In genomic region chr7:55557666-55558188, GRCh38 we compare ENCODE assay signal across 10 cellular contexts. TPM values are rescaled to one million over a fixed set of nuclear protein-coding genes. Genes with fewer than 3 reads are reported as not detected.
DNase-seq lines count a peak whose midpoint lies in the region; ATAC-seq lines count a peak whose summit lies in the region.
"Had no signal": no experiment of that assay in that cellular context is flagged by ENCODE, and none has a peak within 500 bp of the region (broad histone marks: within the 10 kb centered on the region; RNA-seq: fewer than 3 reads in every experiment).

No MANE protein-coding gene starts in this region.

- ATAC-seq in HG02840 (IDR thresholded peaks at IDR 0.05; ENCODE audit: low FRiP score, unreplicated experiment) = peak; percentile 83

- no peaks in the 10 kb centered on the region for H3K27me3 ChIP-seq in thymus (ENCODE audit: control insufficient read depth, insufficient read depth)

- CTCF ChIA-PET in activated naive CD4-positive, alpha-beta T cell treated with anti-CD3 and anti-CD28 coated beads, Interleukin-2, amount 10 ng/mL, durations not matched to agents 7 days and 5 days (lab: Charles Lee) = interaction anchor here (1.5 kb wide), 1 partner anchor 20 kb away, joined by 3 read pairs; no protein-coding TSS in a partner anchor

- no peak overlapping the region for H3K4me3 ChIP-seq in thymus (ENCODE audit: low read length)

- WGBS in thymus = 80% methylated on average over 7 of the region's 7 CpGs

- peak overlapping the region; percentile 52 for H3K4me3 Mint-ChIP-seq in activated naive CD4-positive, alpha-beta T cell treated with anti-CD3 and anti-CD28 coated beads, Interleukin-2, amount 50 U/mL, for 24 hours
- no peak overlapping the region for H3K4me3 Mint-ChIP-seq in activated naive CD4-positive, alpha-beta T cell treated with anti-CD3 and anti-CD28 coated beads, Interleukin-2, amount 10 ng/mL, durations not matched to agents 7 days and 5 days

- H3K36me3 Mint-ChIP-seq in activated naive CD4-positive, alpha-beta T cell treated with anti-CD3 and anti-CD28 coated beads, Interleukin-2, amount 50 U/mL, for 24 hours = peaks cover 21% of the 10 kb centered on the region
- H3K36me3 Mint-ChIP-seq in activated naive CD4-positive, alpha-beta T cell treated with anti-CD3 and anti-CD28 coated beads, Interleukin-2, amount 10 ng/mL, durations not matched to agents 7 days and 5 days = peaks cover 29% of the 10 kb centered on the region

- peaks cover 98% of the 10 kb centered on the region for H3K4me1 Mint-ChIP-seq in activated naive CD4-positive, alpha-beta T cell treated with anti-CD3 and anti-CD28 coated beads, Interleukin-2, amount 50 U/mL, for 24 hours
- peaks cover 63% of the 10 kb centered on the region for H3K4me1 Mint-ChIP-seq in activated naive CD4-positive, alpha-beta T cell treated with anti-CD3 and anti-CD28 coated beads, Interleukin-2, amount 10 ng/mL, durations not matched to agents 7 days and 5 days

- H3K27me3 Mint-ChIP-seq in activated naive CD4-positive, alpha-beta T cell treated with anti-CD3 and anti-CD28 coated beads, Interleukin-2, amount 50 U/mL, for 24 hours = no peaks in the 10 kb centered on the region
- no peaks in the 10 kb centered on the region for H3K27me3 Mint-ChIP-seq in activated naive CD4-positive, alpha-beta T cell treated with anti-CD3 and anti-CD28 coated beads, Interleukin-2, amount 10 ng/mL, durations not matched to agents 7 days and 5 days

- H3K4me1 ChIP-seq in thymus (ENCODE audit: control insufficient read depth, insufficient read depth, low read length) = peaks cover 31% of the 10 kb centered on the region

- H3K36me3 ChIP-seq in thymus (ENCODE audit: control insufficient read depth, insufficient read depth) = peaks cover 15% of the 10 kb centered on the region

- H3K27ac Mint-ChIP-seq in activated naive CD4-positive, alpha-beta T cell treated with anti-CD3 and anti-CD28 coated beads, Interleukin-2, amount 50 U/mL, for 24 hours = peak overlapping the region; percentile 69
- no peak overlapping the region for H3K27ac Mint-ChIP-seq in activated naive CD4-positive, alpha-beta T cell treated with anti-CD3 and anti-CD28 coated beads, Interleukin-2, amount 10 ng/mL, durations not matched to agents 7 days and 5 days

- H3K9me3 ChIP-seq in thymus (ENCODE audit: control insufficient read depth) = no peaks in the 10 kb centered on the region

- H3K27ac ChIP-seq in thymus (ENCODE audit: low read depth) = peak overlapping the region; percentile 9

- no peak for DNase-seq in activated naive CD4-positive, alpha-beta T cell treated with anti-CD3 and anti-CD28 coated beads, Interleukin-2, amount 10 ng/mL, durations not matched to agents 7 days and 5 days
- DNase-seq in RPMI8226 (peak; percentile 91), inferior parietal cortex (ENCODE audit: extremely low spot score) (no peak), NCI-H1105 (lab: John Stamatoyannopoulos, UW) (no peak), hepatic stellate cell (ENCODE audit: low spot score) (no peak)
- DNase-seq: Calu3, foreskin melanocyte had no signal

- H3K9me3 Mint-ChIP-seq in activated naive CD4-positive, alpha-beta T cell treated with anti-CD3 and anti-CD28 coated beads, Interleukin-2, amount 50 U/mL, for 24 hours = no peaks in the 10 kb centered on the region
- H3K9me3 Mint-ChIP-seq in activated naive CD4-positive, alpha-beta T cell treated with anti-CD3 and anti-CD28 coated beads, Interleukin-2, amount 10 ng/mL, durations not matched to agents 7 days and 5 days = no peaks in the 10 kb centered on the region

RNA-seq across cellular contexts. Expression of gene VOPP1, which starts 14.6 kb away (rescaled TPM):
- polyA plus RNA-seq in thymus = 61.9 TPM
